16 cellular contexts compared by ENCODE assay signal in genomic region chr20:51641866-51642265, GRCh38.
DNase-seq lines count a peak whose midpoint lies in the region; ATAC-seq and TF ChIP-seq lines count a peak whose summit lies in the region.
"Had no signal": no experiment of that assay in that cellular context is flagged by ENCODE, and none has a peak within 500 bp of the region (broad histone marks: within the 10 kb centered on the region; RNA-seq: fewer than 3 reads in every experiment).

No MANE protein-coding gene starts in this region.

- no peaks in the 10 kb centered on the region for H3K27me3 Mint-ChIP-seq in central memory CD8-positive, alpha-beta T cell
- H3K27me3 Mint-ChIP-seq in progenitor cell of endocrine pancreas: no peaks in the 10 kb centered on the region
- H3K27me3 Mint-ChIP-seq in activated CD4-positive, alpha-beta T cell treated with anti-CD3 and anti-CD28 coated beads for 36 hours: peaks cover 2% of the 10 kb centered on the region

- no peak overlapping the region for H3K4me3 Mint-ChIP-seq in central memory CD8-positive, alpha-beta T cell
- H3K4me3 Mint-ChIP-seq in progenitor cell of endocrine pancreas (ENCODE audit: low read depth): no peak overlapping the region
- no peak overlapping the region for H3K4me3 Mint-ChIP-seq in activated CD4-positive, alpha-beta T cell treated with anti-CD3 and anti-CD28 coated beads for 36 hours
- H3K4me3 Mint-ChIP-seq: CD4-positive, CD25-positive, alpha-beta regulatory T cell; CD8-positive, alpha-beta memory T cell; H9 had no signal

- CTCF ChIA-PET in activated CD4-positive, alpha-beta T cell treated with anti-CD3 and anti-CD28 coated beads for 36 hours (lab: Charles Lee): interaction anchor here (0.6 to 1.6 kb wide), 3 partner anchors 12 to 654 kb away, joined by 3 read pairs; no protein-coding TSS in a partner anchor

- in situ Hi-C loops in G401 (cut with HindIII; ENCODE audit: low sequenced_read_pairs): no loop called here

- intact Hi-C loops in activated CD4-positive, alpha-beta T cell treated with anti-CD3 and anti-CD28 coated beads for 36 hours (cut with DNase I, micrococcal nuclease): no loop called here

- H3K9me3 Mint-ChIP-seq in central memory CD8-positive, alpha-beta T cell: no peaks in the 10 kb centered on the region
- H3K9me3 Mint-ChIP-seq in progenitor cell of endocrine pancreas (ENCODE audit: low read depth): no peaks in the 10 kb centered on the region
- no peaks in the 10 kb centered on the region for H3K9me3 Mint-ChIP-seq in activated CD4-positive, alpha-beta T cell treated with anti-CD3 and anti-CD28 coated beads for 36 hours (ENCODE audit: low read depth)
- H3K9me3 Mint-ChIP-seq: CD4-positive, CD25-positive, alpha-beta regulatory T cell; CD8-positive, alpha-beta memory T cell; H9 had no signal

- POLR2A ChIA-PET in activated CD4-positive, alpha-beta T cell treated with anti-CD3 and anti-CD28 coated beads for 36 hours (lab: Charles Lee): no interaction called here

- DNase-seq in G401 (ENCODE audit: low spot score) (peak; percentile 87), NCI-H1694 treated with DMSO at 0.1 percent for 48 hours (lab: John Stamatoyannopoulos, UW) (peak; percentile 9), progenitor cell of endocrine pancreas (ENCODE audit: low spot score, unreplicated experiment) (no peak)
- DNase-seq in central memory CD8-positive, alpha-beta T cell (ENCODE audit: low spot score in 2 of 2): no peak
- DNase-seq in activated CD4-positive, alpha-beta T cell treated with anti-CD3 and anti-CD28 coated beads for 36 hours: no peak
- no peak for DNase-seq in activated naive CD4-positive, alpha-beta T cell treated with Interleukin-2 at 50 U/mL for 16 hours
- DNase-seq: BE2C; CD4-positive, CD25-positive, alpha-beta regulatory T cell; CD8-positive, alpha-beta memory T cell; COR-L47; DMS 273 treated with DMSO at 0.1 percent for 48 hours; DMS53; DND-41; EL; H9 had no signal

- peaks cover 6% of the 10 kb centered on the region for H3K4me1 Mint-ChIP-seq in central memory CD8-positive, alpha-beta T cell
- H3K4me1 Mint-ChIP-seq in progenitor cell of endocrine pancreas (ENCODE audit: low read depth): no peaks in the 10 kb centered on the region
- H3K4me1 Mint-ChIP-seq in activated CD4-positive, alpha-beta T cell treated with anti-CD3 and anti-CD28 coated beads for 36 hours: no peaks in the 10 kb centered on the region
- H3K4me1 Mint-ChIP-seq: CD4-positive, CD25-positive, alpha-beta regulatory T cell had no signal

- peaks cover 1% of the 10 kb centered on the region for H3K36me3 Mint-ChIP-seq in central memory CD8-positive, alpha-beta T cell (ENCODE audit: insufficient read depth)
- peaks cover 11% of the 10 kb centered on the region for H3K36me3 Mint-ChIP-seq in progenitor cell of endocrine pancreas (ENCODE audit: insufficient read depth)
- no peaks in the 10 kb centered on the region for H3K36me3 Mint-ChIP-seq in activated CD4-positive, alpha-beta T cell treated with anti-CD3 and anti-CD28 coated beads for 36 hours (ENCODE audit: low read depth)
- H3K36me3 Mint-ChIP-seq: CD4-positive, CD25-positive, alpha-beta regulatory T cell; CD8-positive, alpha-beta memory T cell had no signal

- no peak for ATAC-seq in central memory CD8-positive, alpha-beta T cell (replicated peaks; ENCODE audit: extremely low read depth, poor library complexity, severe bottlenecking)
- no peak for ATAC-seq in activated CD4-positive, alpha-beta T cell treated with anti-CD3 and anti-CD28 coated beads for 36 hours
- ATAC-seq: HepG2 had no signal

- peak overlapping the region; percentile 7 for H3K27ac Mint-ChIP-seq in central memory CD8-positive, alpha-beta T cell (ENCODE audit: low read depth)
- peak overlapping the region; percentile 87 for H3K27ac Mint-ChIP-seq in progenitor cell of endocrine pancreas
- H3K27ac Mint-ChIP-seq in activated CD4-positive, alpha-beta T cell treated with anti-CD3 and anti-CD28 coated beads for 36 hours: no peak overlapping the region
- H3K27ac Mint-ChIP-seq: CD4-positive, CD25-positive, alpha-beta regulatory T cell; CD8-positive, alpha-beta memory T cell had no signal

- no peak for TF ChIP-seq CTCF in progenitor cell of endocrine pancreas (IDR thresholded peaks at IDR 0.05; ENCODE audit: unreplicated experiment)

Comparison
In these comparisons a context has a peak if more than half of its experiments do, and no peak if none do; other contexts are left out.
1. DNase-seq: peak in G401 (single experiment) and NCI-H1694 treated with DMSO at 0.1 percent for 48 hours (single experiment); none in central memory CD8-positive, alpha-beta T cell (0 of 2), progenitor cell of endocrine pancreas (single experiment), activated CD4-positive, alpha-beta T cell treated with anti-CD3 and anti-CD28 coated beads for 36 hours (single experiment) and activated naive CD4-positive, alpha-beta T cell treated with Interleukin-2 at 50 U/mL for 16 hours (single experiment).